Comparison of ENCODE assay signal across 8 cellular contexts in genomic region chr20:1802385-1803215, GRCh38.
DNase-seq lines count a peak whose midpoint lies in the region; ATAC-seq and TF ChIP-seq lines count a peak whose summit lies in the region.

No MANE protein-coding gene starts in this region.

- H3K27ac Mint-ChIP-seq in MCF 10A (ENCODE audit: low read depth, unreplicated experiment) = no peak overlapping the region
- no peak overlapping the region for H3K27ac Mint-ChIP-seq in natural killer cell treated with Interleukin-12 subunit alpha and Interleukin-12 subunit beta and Interleukin-15 and Interleukin-18, amount 100 ng/mL, for 72 hours

- ATAC-seq in HG02973 (IDR thresholded peaks at IDR 0.05; ENCODE audit: unreplicated experiment) (peak; percentile 40), HG03159 (IDR thresholded peaks at IDR 0.05; ENCODE audit: unreplicated experiment) (no peak)
- no peak for ATAC-seq in natural killer cell treated with Interleukin-12 subunit alpha and Interleukin-12 subunit beta and Interleukin-15 and Interleukin-18, amount 100 ng/mL, for 72 hours

- peak overlapping the region; percentile 54 for H3K4me3 ChIP-seq in skeletal muscle cell (ENCODE audit: low read depth, low read length)

- H3K36me3 Mint-ChIP-seq in MCF 10A (ENCODE audit: insufficient read depth, unreplicated experiment) = no peaks in the 10 kb centered on the region
- H3K36me3 Mint-ChIP-seq in natural killer cell treated with Interleukin-12 subunit alpha and Interleukin-12 subunit beta and Interleukin-15 and Interleukin-18, amount 100 ng/mL, for 72 hours = no peaks in the 10 kb centered on the region

- no peaks in the 10 kb centered on the region for H3K9me3 Mint-ChIP-seq in MCF 10A (ENCODE audit: unreplicated experiment)
- H3K9me3 Mint-ChIP-seq in natural killer cell treated with Interleukin-12 subunit alpha and Interleukin-12 subunit beta and Interleukin-15 and Interleukin-18, amount 100 ng/mL, for 72 hours = no peaks in the 10 kb centered on the region

- intact Hi-C loops in MCF 10A (cut with micrococcal nuclease) = loop anchor here (5.0 to 10.0 kb wide), 2 partner anchors 142 to 290 kb away; no protein-coding TSS in a partner anchor

- POLR2A ChIA-PET in MCF 10A (lab: Yijun Ruan, JAX) = interaction anchor here (0.7 kb wide), 1 partner anchor 292 kb away, joined by 4 read pairs; no protein-coding TSS in a partner anchor

- peak; percentile 56 for TF ChIP-seq CTCF in MCF 10A (IDR thresholded peaks at IDR 0.05; ENCODE audit: unreplicated experiment)

- peaks cover 4% of the 10 kb centered on the region for H3K4me1 Mint-ChIP-seq in MCF 10A (ENCODE audit: insufficient read depth, unreplicated experiment)
- H3K4me1 Mint-ChIP-seq in natural killer cell treated with Interleukin-12 subunit alpha and Interleukin-12 subunit beta and Interleukin-15 and Interleukin-18, amount 100 ng/mL, for 72 hours (ENCODE audit: low read depth in 2 of 2) = no peaks in the 10 kb centered on the region

- CTCF ChIA-PET in MCF 10A (lab: Yijun Ruan, JAX) = interaction anchor here (0.6 to 2.9 kb wide), 21 partner anchors 8 to 561 kb away, joined by 3 to 15 read pairs (median 3); no protein-coding TSS in a partner anchor

- BruUV-seq in MCF 10A (replicated peaks; lab: Mats Ljungman, UMichigan) = no TSS peak

- DNase-seq in D341Med (ENCODE audit: low spot score) (peak; percentile 77), RPMI7951 (ENCODE audit: low read depth) (peak; percentile 67), MCF 10A (ENCODE audit: unreplicated experiment) (peak; percentile 45), iPS-NIHi11 (ENCODE audit: low spot score) (peak; percentile 76), skeletal muscle cell (ENCODE audit: low read depth) (no peak)
- no peak for DNase-seq in natural killer cell treated with Interleukin-12 subunit alpha and Interleukin-12 subunit beta and Interleukin-15 and Interleukin-18, amount 100 ng/mL, for 72 hours (ENCODE audit: low spot score)

- H3K27me3 Mint-ChIP-seq in MCF 10A (ENCODE audit: insufficient read depth, unreplicated experiment) = no peaks in the 10 kb centered on the region
- peaks cover 48 to 49% of the 10 kb centered on the region in 2 donors for H3K27me3 Mint-ChIP-seq in natural killer cell treated with Interleukin-12 subunit alpha and Interleukin-12 subunit beta and Interleukin-15 and Interleukin-18, amount 100 ng/mL, for 72 hours

- no peak overlapping the region for H3K4me3 Mint-ChIP-seq in MCF 10A (ENCODE audit: unreplicated experiment)
- H3K4me3 Mint-ChIP-seq in natural killer cell treated with Interleukin-12 subunit alpha and Interleukin-12 subunit beta and Interleukin-15 and Interleukin-18, amount 100 ng/mL, for 72 hours = no peak overlapping the region

Comparison
In these comparisons a context has a peak if more than half of its experiments do, and no peak if none do; other contexts are left out.
1. DNase-seq: peak in D341Med (single experiment), RPMI7951 (single experiment), MCF 10A (single experiment) and iPS-NIHi11 (single experiment); none in skeletal muscle cell (single experiment) and natural killer cell treated with Interleukin-12 subunit alpha and Interleukin-12 subunit beta and Interleukin-15 and Interleukin-18, amount 100 ng/mL, for 72 hours (single experiment).